Comparison of ENCODE assay signal across 1 cellular context in the genomic region with DNA sequence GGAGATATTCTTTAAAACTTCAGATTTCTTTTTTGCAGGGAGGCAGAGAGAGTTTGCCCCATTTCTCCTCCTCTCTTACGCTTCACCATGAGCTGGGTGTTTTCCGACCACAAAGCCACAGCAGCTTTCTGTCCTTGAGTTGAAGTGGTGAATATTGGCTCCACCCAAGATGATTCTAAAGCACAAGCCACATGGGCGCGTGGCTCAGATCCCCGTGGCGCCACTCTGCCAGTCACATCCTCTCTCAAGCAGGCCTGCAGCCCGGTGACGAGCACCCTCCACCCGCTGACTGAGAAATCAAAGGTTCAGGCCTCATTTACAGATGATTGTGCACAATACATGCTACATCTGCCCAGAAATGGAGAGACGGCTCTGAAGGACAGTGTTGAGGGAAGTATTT.
TF ChIP-seq lines count a peak whose summit lies in the region.

No MANE protein-coding gene starts in this region.

TF ChIP-seq in GM12878, 131 proteins besides CTCF, POLR2A, EP300 and RAD21 (continued from another document and continues in another):
- TF ChIP-seq, protein P1, sequence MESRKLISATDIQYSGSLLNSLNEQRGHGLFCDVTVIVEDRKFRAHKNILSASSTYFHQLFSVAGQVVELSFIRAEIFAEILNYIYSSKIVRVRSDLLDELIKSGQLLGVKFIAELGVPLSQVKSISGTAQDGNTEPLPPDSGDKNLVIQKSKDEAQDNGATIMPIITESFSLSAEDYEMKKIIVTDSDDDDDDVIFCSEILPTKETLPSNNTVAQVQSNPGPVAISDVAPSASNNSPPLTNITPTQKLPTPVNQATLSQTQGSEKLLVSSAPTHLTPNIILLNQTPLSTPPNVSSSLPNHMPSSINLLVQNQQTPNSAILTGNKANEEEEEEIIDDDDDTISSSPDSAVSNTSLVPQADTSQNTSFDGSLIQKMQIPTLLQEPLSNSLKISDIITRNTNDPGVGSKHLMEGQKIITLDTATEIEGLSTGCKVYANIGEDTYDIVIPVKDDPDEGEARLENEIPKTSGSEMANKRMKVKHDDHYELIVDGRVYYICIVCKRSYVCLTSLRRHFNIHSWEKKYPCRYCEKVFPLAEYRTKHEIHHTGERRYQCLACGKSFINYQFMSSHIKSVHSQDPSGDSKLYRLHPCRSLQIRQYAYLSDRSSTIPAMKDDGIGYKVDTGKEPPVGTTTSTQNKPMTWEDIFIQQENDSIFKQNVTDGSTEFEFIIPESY (IDR thresholded peaks at IDR 0.05) = peak; percentile 97
- no peak for TF ChIP-seq HDAC2 (IDR thresholded peaks at IDR 0.05)
- TF ChIP-seq ASH2L (IDR thresholded peaks at IDR 0.05; ENCODE audit: borderline replicate concordance, low read depth) = no peak
- 0 out of 2 replicates have a peak, but pooled peaks have one; percentile 39 for TF ChIP-seq DPF2 (IDR thresholded peaks at IDR 0.05)
- no peak for TF ChIP-seq NR2F1 (conservative IDR thresholded peaks at IDR 0.05)
- TF ChIP-seq MYC (IDR thresholded peaks at IDR 0.05; ENCODE audit: insufficient read depth, insufficient read length, insufficient replicate concordance, low read length, severe bottlenecking) = no peak
- no peak for TF ChIP-seq STAT3 (IDR thresholded peaks at IDR 0.05; ENCODE audit: low read depth, low read length)
- TF ChIP-seq POLR2AphosphoS2 (IDR thresholded peaks at IDR 0.05; ENCODE audit: low read depth, low read length) = no peak
- TF ChIP-seq EZH2 (IDR thresholded peaks at IDR 0.05; ENCODE audit: borderline replicate concordance, control insufficient read depth, low read depth, low read length) = no peak
- no peak for TF ChIP-seq STAT1 (conservative IDR thresholded peaks at IDR 0.05)
- TF ChIP-seq, protein P2, sequence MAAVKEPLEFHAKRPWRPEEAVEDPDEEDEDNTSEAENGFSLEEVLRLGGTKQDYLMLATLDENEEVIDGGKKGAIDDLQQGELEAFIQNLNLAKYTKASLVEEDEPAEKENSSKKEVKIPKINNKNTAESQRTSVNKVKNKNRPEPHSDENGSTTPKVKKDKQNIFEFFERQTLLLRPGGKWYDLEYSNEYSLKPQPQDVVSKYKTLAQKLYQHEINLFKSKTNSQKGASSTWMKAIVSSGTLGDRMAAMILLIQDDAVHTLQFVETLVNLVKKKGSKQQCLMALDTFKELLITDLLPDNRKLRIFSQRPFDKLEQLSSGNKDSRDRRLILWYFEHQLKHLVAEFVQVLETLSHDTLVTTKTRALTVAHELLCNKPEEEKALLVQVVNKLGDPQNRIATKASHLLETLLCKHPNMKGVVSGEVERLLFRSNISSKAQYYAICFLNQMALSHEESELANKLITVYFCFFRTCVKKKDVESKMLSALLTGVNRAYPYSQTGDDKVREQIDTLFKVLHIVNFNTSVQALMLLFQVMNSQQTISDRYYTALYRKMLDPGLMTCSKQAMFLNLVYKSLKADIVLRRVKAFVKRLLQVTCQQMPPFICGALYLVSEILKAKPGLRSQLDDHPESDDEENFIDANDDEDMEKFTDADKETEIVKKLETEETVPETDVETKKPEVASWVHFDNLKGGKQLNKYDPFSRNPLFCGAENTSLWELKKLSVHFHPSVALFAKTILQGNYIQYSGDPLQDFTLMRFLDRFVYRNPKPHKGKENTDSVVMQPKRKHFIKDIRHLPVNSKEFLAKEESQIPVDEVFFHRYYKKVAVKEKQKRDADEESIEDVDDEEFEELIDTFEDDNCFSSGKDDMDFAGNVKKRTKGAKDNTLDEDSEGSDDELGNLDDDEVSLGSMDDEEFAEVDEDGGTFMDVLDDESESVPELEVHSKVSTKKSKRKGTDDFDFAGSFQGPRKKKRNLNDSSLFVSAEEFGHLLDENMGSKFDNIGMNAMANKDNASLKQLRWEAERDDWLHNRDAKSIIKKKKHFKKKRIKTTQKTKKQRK (IDR thresholded peaks at IDR 0.05; ENCODE audit: low read depth, low read length) = no peak
- no peak for TF ChIP-seq KLF5 (IDR thresholded peaks at IDR 0.05; ENCODE audit: partially characterized antibody)
- TF ChIP-seq CHD4 (IDR thresholded peaks at IDR 0.05) = no peak
- no peak for TF ChIP-seq TARDBP (IDR thresholded peaks at IDR 0.05; ENCODE audit: borderline replicate concordance)
- TF ChIP-seq PAX5 (IDR thresholded peaks at IDR 0.05; ENCODE audit: borderline replicate concordance, low read depth, low read length) = 0 out of 2 replicates have a peak, but pooled peaks have one; percentile 15
- no peak for TF ChIP-seq FOS (IDR thresholded peaks at IDR 0.05; ENCODE audit: borderline replicate concordance, extremely low read depth, insufficient read length)
- TF ChIP-seq TCF12 (IDR thresholded peaks at IDR 0.05; ENCODE audit: low read depth, low read length) = no peak
- peak; percentile 85 for TF ChIP-seq RUNX3 (IDR thresholded peaks at IDR 0.05; ENCODE audit: low read length)
- TF ChIP-seq, protein P3, sequence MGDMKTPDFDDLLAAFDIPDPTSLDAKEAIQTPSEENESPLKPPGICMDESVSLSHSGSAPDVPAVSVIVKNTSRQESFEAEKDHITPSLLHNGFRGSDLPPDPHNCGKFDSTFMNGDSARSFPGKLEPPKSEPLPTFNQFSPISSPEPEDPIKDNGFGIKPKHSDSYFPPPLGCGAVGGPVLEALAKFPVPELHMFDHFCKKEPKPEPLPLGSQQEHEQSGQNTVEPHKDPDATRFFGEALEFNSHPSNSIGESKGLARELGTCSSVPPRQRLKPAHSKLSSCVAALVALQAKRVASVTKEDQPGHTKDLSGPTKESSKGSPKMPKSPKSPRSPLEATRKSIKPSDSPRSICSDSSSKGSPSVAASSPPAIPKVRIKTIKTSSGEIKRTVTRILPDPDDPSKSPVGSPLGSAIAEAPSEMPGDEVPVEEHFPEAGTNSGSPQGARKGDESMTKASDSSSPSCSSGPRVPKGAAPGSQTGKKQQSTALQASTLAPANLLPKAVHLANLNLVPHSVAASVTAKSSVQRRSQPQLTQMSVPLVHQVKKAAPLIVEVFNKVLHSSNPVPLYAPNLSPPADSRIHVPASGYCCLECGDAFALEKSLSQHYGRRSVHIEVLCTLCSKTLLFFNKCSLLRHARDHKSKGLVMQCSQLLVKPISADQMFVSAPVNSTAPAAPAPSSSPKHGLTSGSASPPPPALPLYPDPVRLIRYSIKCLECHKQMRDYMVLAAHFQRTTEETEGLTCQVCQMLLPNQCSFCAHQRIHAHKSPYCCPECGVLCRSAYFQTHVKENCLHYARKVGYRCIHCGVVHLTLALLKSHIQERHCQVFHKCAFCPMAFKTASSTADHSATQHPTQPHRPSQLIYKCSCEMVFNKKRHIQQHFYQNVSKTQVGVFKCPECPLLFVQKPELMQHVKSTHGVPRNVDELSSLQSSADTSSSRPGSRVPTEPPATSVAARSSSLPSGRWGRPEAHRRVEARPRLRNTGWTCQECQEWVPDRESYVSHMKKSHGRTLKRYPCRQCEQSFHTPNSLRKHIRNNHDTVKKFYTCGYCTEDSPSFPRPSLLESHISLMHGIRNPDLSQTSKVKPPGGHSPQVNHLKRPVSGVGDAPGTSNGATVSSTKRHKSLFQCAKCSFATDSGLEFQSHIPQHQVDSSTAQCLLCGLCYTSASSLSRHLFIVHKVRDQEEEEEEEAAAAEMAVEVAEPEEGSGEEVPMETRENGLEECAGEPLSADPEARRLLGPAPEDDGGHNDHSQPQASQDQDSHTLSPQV (IDR thresholded peaks at IDR 0.05) = no peak
- TF ChIP-seq, protein P4, sequence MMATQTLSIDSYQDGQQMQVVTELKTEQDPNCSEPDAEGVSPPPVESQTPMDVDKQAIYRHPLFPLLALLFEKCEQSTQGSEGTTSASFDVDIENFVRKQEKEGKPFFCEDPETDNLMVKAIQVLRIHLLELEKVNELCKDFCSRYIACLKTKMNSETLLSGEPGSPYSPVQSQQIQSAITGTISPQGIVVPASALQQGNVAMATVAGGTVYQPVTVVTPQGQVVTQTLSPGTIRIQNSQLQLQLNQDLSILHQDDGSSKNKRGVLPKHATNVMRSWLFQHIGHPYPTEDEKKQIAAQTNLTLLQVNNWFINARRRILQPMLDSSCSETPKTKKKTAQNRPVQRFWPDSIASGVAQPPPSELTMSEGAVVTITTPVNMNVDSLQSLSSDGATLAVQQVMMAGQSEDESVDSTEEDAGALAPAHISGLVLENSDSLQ (IDR thresholded peaks at IDR 0.05) = peak; percentile 58; the same call in 1 of the 2 replicates
- no peak for TF ChIP-seq FOXM1 (IDR thresholded peaks at IDR 0.05; ENCODE audit: low read depth, low read length)
- no peak for TF ChIP-seq MTA3 (IDR thresholded peaks at IDR 0.05; ENCODE audit: borderline replicate concordance, low read length)
- no peak for TF ChIP-seq TAF1 (IDR thresholded peaks at IDR 0.05; ENCODE audit: borderline replicate concordance, low read depth, low read length)
- peak in 1 of 2 experiments; percentile 42; a peak in 1 of 4 replicates for TF ChIP-seq BHLHE40 (IDR thresholded peaks at IDR 0.05; ENCODE audit: borderline replicate concordance in 1 of 2, low read depth in 2 of 2, low read length in 1 of 2)
- TF ChIP-seq ETV6 (conservative IDR thresholded peaks at IDR 0.05 in 1 of 2, IDR thresholded peaks at IDR 0.05 in 1 of 2; ENCODE audit: borderline replicate concordance in 1 of 2, low read depth in 1 of 2) = no peak
- TF ChIP-seq CBX3 (IDR thresholded peaks at IDR 0.05; ENCODE audit: borderline replicate concordance, low read depth) = no peak
- TF ChIP-seq, protein P5, sequence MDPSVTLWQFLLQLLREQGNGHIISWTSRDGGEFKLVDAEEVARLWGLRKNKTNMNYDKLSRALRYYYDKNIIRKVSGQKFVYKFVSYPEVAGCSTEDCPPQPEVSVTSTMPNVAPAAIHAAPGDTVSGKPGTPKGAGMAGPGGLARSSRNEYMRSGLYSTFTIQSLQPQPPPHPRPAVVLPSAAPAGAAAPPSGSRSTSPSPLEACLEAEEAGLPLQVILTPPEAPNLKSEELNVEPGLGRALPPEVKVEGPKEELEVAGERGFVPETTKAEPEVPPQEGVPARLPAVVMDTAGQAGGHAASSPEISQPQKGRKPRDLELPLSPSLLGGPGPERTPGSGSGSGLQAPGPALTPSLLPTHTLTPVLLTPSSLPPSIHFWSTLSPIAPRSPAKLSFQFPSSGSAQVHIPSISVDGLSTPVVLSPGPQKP (IDR thresholded peaks at IDR 0.05; ENCODE audit: low read depth, low read length) = no peak
- no peak for TF ChIP-seq SRF (IDR thresholded peaks at IDR 0.05; ENCODE audit: low read depth in 2 of 2, low read length in 2 of 2)
- TF ChIP-seq ZBED1 (IDR thresholded peaks at IDR 0.05; ENCODE audit: borderline replicate concordance) = no peak
- TF ChIP-seq MEF2A (IDR thresholded peaks at IDR 0.05; ENCODE audit: insufficient read depth, low read depth, low read length) = no peak
- TF ChIP-seq, protein P6, sequence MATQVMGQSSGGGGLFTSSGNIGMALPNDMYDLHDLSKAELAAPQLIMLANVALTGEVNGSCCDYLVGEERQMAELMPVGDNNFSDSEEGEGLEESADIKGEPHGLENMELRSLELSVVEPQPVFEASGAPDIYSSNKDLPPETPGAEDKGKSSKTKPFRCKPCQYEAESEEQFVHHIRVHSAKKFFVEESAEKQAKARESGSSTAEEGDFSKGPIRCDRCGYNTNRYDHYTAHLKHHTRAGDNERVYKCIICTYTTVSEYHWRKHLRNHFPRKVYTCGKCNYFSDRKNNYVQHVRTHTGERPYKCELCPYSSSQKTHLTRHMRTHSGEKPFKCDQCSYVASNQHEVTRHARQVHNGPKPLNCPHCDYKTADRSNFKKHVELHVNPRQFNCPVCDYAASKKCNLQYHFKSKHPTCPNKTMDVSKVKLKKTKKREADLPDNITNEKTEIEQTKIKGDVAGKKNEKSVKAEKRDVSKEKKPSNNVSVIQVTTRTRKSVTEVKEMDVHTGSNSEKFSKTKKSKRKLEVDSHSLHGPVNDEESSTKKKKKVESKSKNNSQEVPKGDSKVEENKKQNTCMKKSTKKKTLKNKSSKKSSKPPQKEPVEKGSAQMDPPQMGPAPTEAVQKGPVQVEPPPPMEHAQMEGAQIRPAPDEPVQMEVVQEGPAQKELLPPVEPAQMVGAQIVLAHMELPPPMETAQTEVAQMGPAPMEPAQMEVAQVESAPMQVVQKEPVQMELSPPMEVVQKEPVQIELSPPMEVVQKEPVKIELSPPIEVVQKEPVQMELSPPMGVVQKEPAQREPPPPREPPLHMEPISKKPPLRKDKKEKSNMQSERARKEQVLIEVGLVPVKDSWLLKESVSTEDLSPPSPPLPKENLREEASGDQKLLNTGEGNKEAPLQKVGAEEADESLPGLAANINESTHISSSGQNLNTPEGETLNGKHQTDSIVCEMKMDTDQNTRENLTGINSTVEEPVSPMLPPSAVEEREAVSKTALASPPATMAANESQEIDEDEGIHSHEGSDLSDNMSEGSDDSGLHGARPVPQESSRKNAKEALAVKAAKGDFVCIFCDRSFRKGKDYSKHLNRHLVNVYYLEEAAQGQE (IDR thresholded peaks at IDR 0.05; ENCODE audit: low read depth, low read length) = no peak
- TF ChIP-seq NR2C2 (IDR thresholded peaks at IDR 0.05; ENCODE audit: borderline replicate concordance, control insufficient read depth, insufficient read length, low read depth) = no peak
- no peak for TF ChIP-seq TCF3 (IDR thresholded peaks at IDR 0.05; ENCODE audit: borderline replicate concordance, insufficient read depth, low read depth, low read length)
- no peak for TF ChIP-seq SPI1 (IDR thresholded peaks at IDR 0.05; ENCODE audit: borderline replicate concordance, insufficient read depth, low read depth, low read length)
- TF ChIP-seq, protein P7, sequence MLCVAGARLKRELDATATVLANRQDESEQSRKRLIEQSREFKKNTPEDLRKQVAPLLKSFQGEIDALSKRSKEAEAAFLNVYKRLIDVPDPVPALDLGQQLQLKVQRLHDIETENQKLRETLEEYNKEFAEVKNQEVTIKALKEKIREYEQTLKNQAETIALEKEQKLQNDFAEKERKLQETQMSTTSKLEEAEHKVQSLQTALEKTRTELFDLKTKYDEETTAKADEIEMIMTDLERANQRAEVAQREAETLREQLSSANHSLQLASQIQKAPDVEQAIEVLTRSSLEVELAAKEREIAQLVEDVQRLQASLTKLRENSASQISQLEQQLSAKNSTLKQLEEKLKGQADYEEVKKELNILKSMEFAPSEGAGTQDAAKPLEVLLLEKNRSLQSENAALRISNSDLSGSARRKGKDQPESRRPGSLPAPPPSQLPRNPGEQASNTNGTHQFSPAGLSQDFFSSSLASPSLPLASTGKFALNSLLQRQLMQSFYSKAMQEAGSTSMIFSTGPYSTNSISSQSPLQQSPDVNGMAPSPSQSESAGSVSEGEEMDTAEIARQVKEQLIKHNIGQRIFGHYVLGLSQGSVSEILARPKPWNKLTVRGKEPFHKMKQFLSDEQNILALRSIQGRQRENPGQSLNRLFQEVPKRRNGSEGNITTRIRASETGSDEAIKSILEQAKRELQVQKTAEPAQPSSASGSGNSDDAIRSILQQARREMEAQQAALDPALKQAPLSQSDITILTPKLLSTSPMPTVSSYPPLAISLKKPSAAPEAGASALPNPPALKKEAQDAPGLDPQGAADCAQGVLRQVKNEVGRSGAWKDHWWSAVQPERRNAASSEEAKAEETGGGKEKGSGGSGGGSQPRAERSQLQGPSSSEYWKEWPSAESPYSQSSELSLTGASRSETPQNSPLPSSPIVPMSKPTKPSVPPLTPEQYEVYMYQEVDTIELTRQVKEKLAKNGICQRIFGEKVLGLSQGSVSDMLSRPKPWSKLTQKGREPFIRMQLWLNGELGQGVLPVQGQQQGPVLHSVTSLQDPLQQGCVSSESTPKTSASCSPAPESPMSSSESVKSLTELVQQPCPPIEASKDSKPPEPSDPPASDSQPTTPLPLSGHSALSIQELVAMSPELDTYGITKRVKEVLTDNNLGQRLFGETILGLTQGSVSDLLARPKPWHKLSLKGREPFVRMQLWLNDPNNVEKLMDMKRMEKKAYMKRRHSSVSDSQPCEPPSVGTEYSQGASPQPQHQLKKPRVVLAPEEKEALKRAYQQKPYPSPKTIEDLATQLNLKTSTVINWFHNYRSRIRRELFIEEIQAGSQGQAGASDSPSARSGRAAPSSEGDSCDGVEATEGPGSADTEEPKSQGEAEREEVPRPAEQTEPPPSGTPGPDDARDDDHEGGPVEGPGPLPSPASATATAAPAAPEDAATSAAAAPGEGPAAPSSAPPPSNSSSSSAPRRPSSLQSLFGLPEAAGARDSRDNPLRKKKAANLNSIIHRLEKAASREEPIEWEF (IDR thresholded peaks at IDR 0.05; ENCODE audit: insufficient replicate concordance, low read depth, low read length) = no peak
- TF ChIP-seq SREBF2 (IDR thresholded peaks at IDR 0.05; ENCODE audit: low read length) = no peak
